Comparison of ENCODE assay signal across 21 cellular contexts in the genomic region with DNA sequence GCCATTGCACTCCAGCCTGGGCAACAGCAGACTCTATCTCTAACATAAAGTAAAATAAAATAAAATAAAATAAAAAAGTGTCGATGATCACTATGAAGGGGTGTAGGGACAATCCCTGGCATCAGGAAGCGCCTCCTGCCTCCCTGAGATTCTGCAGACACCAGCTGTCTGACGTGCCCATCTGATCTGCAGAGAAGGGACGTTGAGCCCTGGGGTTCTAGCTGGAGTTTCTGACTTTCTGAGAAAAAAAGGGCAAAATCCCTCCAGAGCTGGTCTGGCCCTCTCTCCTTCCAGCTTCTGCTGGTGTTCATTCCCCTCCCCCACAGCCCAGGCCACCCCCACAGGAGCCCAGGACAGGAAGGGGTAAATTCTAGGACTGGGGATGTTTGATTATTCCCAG. TPM values are rescaled to one million over a fixed set of nuclear protein-coding genes. Genes with fewer than 3 reads are reported as not detected.
DNase-seq lines count a peak whose midpoint lies in the region; ATAC-seq, FAIRE-seq and TF ChIP-seq lines count a peak whose summit lies in the region.
"Had no signal": no experiment of that assay in that cellular context is flagged by ENCODE, and none has a peak within 500 bp of the region (broad histone marks: within the 10 kb centered on the region; RNA-seq: fewer than 3 reads in every experiment).

No MANE protein-coding gene starts in this region.

- CTCF ChIA-PET in activated naive CD4-positive, alpha-beta T cell treated with anti-CD3 and anti-CD28 coated beads, Interleukin-2, amount 10 ng/mL, durations not matched to agents 7 days and 5 days (lab: Charles Lee): interaction anchor here (0.7 to 6.2 kb wide), 3 partner anchors 11 to 53 kb away, joined by 3 to 51 read pairs (median 3); no protein-coding TSS in a partner anchor

- H3K4me1 Mint-ChIP-seq in activated naive CD4-positive, alpha-beta T cell treated with anti-CD3 and anti-CD28 coated beads, Interleukin-2, amount 10 ng/mL, durations not matched to agents 7 days and 5 days: peaks cover 56% of the 10 kb centered on the region
- peaks cover 41% of the 10 kb centered on the region for H3K4me1 Mint-ChIP-seq in activated naive CD8-positive, alpha-beta T cell treated with anti-CD3 and anti-CD28 coated beads, Interleukin-2, amount 10 ng/mL, durations not matched to agents 7 days and 5 days
- H3K4me1 Mint-ChIP-seq in activated T-helper 1 cell treated with anti-CD3 and anti-CD28 coated beads, Interleukin-12 subunit alpha, Interleukin-12 subunit beta, Interleukin-2, Interleukin-4 antibody, amounts not matched to agents 30 ng/mL and 10 ng/mL and 1 ng/mL, durations not matched to agents 14 hours and 24 hours and 36 hours (ENCODE audit: low read depth): peaks cover 42% of the 10 kb centered on the region

- 64 to 71% methylated on average over 4 of the region's 4 CpGs for WGBS in upper lobe of left lung, 2 donors
- 77 to 85% (median 84%) methylated on average over 4 of the region's 4 CpGs for WGBS in small intestine, 3 donors

- H3K9me3 ChIP-seq in muscle layer of colon (ENCODE audit: low read length) (no peaks in the 10 kb centered on the region), upper lobe of left lung (no peaks in the 10 kb centered on the region), small intestine (ENCODE audit: control insufficient read depth, low read depth) (no peaks in the 10 kb centered on the region)
- H3K9me3 ChIP-seq: Caco-2, MG63, SJCRH30 had no signal

- H3K4me3 Mint-ChIP-seq in activated naive CD4-positive, alpha-beta T cell treated with anti-CD3 and anti-CD28 coated beads, Interleukin-2, amount 10 ng/mL, durations not matched to agents 7 days and 5 days: no peak overlapping the region
- H3K4me3 Mint-ChIP-seq in activated naive CD8-positive, alpha-beta T cell treated with anti-CD3 and anti-CD28 coated beads, Interleukin-2, amount 10 ng/mL, durations not matched to agents 7 days and 5 days: no peak overlapping the region
- H3K4me3 Mint-ChIP-seq in activated T-helper 1 cell treated with anti-CD3 and anti-CD28 coated beads, Interleukin-12 subunit alpha, Interleukin-12 subunit beta, Interleukin-2, Interleukin-4 antibody, amounts not matched to agents 30 ng/mL and 10 ng/mL and 1 ng/mL, durations not matched to agents 14 hours and 24 hours and 36 hours: no peak overlapping the region

- no peak for TF ChIP-seq EP300 in upper lobe of left lung (IDR thresholded peaks at IDR 0.05)

- peaks cover 13% of the 10 kb centered on the region for H3K36me3 Mint-ChIP-seq in activated naive CD4-positive, alpha-beta T cell treated with anti-CD3 and anti-CD28 coated beads, Interleukin-2, amount 10 ng/mL, durations not matched to agents 7 days and 5 days
- peaks cover 16% of the 10 kb centered on the region for H3K36me3 Mint-ChIP-seq in activated naive CD8-positive, alpha-beta T cell treated with anti-CD3 and anti-CD28 coated beads, Interleukin-2, amount 10 ng/mL, durations not matched to agents 7 days and 5 days
- H3K36me3 Mint-ChIP-seq in activated T-helper 1 cell treated with anti-CD3 and anti-CD28 coated beads, Interleukin-12 subunit alpha, Interleukin-12 subunit beta, Interleukin-2, Interleukin-4 antibody, amounts not matched to agents 30 ng/mL and 10 ng/mL and 1 ng/mL, durations not matched to agents 14 hours and 24 hours and 36 hours (ENCODE audit: low read depth): peaks cover 8% of the 10 kb centered on the region
- H3K36me3 Mint-ChIP-seq: type B pancreatic cell had no signal

- H3K27me3 Mint-ChIP-seq in activated naive CD4-positive, alpha-beta T cell treated with anti-CD3 and anti-CD28 coated beads, Interleukin-2, amount 10 ng/mL, durations not matched to agents 7 days and 5 days: no peaks in the 10 kb centered on the region
- no peaks in the 10 kb centered on the region for H3K27me3 Mint-ChIP-seq in activated naive CD8-positive, alpha-beta T cell treated with anti-CD3 and anti-CD28 coated beads, Interleukin-2, amount 10 ng/mL, durations not matched to agents 7 days and 5 days
- no peaks in the 10 kb centered on the region for H3K27me3 Mint-ChIP-seq in activated T-helper 1 cell treated with anti-CD3 and anti-CD28 coated beads, Interleukin-12 subunit alpha, Interleukin-12 subunit beta, Interleukin-2, Interleukin-4 antibody, amounts not matched to agents 30 ng/mL and 10 ng/mL and 1 ng/mL, durations not matched to agents 14 hours and 24 hours and 36 hours (ENCODE audit: insufficient read depth)
- H3K27me3 Mint-ChIP-seq: type B pancreatic cell had no signal

- no peak for TF ChIP-seq CTCF in upper lobe of left lung (IDR thresholded peaks at IDR 0.05)

- H3K27me3 ChIP-seq in muscle layer of colon (ENCODE audit: control insufficient read depth in 1 of 2, insufficient read depth in 2 of 2, low read length in 2 of 2) (no peaks in the 10 kb centered on the region), upper lobe of left lung (no peaks in the 10 kb centered on the region), small intestine (ENCODE audit: control insufficient read depth in 2 of 2, insufficient read depth in 2 of 2, low read length in 2 of 2) (no peaks in the 10 kb centered on the region)
- H3K27me3 ChIP-seq: MG63, SJCRH30 had no signal

- FAIRE-seq in small intestine (lab: Jason Lieb, UNC): no peak
- FAIRE-seq: HTR-8/SVneo, TTC549 had no signal

- peaks cover 49% of the 10 kb centered on the region for H3K4me1 ChIP-seq in muscle layer of colon (ENCODE audit: insufficient read depth, low read length)
- peaks cover 59 to 82% (median 64%) of the 10 kb centered on the region in 4 donors for H3K4me1 ChIP-seq in upper lobe of left lung
- H3K4me1 ChIP-seq in small intestine (ENCODE audit: control insufficient read depth in 2 of 2, insufficient read depth in 1 of 2, low read depth in 1 of 2, low read length in 1 of 2): peaks cover 0 to 8% of the 10 kb centered on the region in 2 donors

- peak overlapping the region in 1 of 2 donors; percentile 23 for H3K4me3 ChIP-seq in muscle layer of colon (ENCODE audit: low read depth in 1 of 2, low read length in 2 of 2)
- no peak overlapping the region for H3K4me3 ChIP-seq in upper lobe of left lung
- no peak overlapping the region for H3K4me3 ChIP-seq in small intestine (ENCODE audit: low read depth in 1 of 2, low read length in 2 of 2)
- H3K4me3 ChIP-seq: MG63, SJCRH30 had no signal

- peak overlapping the region; percentile 52 for H3K27ac ChIP-seq in muscle layer of colon (ENCODE audit: low read depth, low read length)
- H3K27ac ChIP-seq in upper lobe of left lung: peak overlapping the region in 3 of 4 donors; percentile 48 to 92 (median 49)
- H3K27ac ChIP-seq in small intestine (ENCODE audit: low read depth in 1 of 2, low read length in 1 of 2): peak overlapping the region in 1 of 2 donors; percentile 12
- H3K27ac ChIP-seq: SJCRH30 had no signal

- intact Hi-C loops in activated T-helper 1 cell treated with anti-CD3 and anti-CD28 coated beads, Interleukin-12 subunit alpha, Interleukin-12 subunit beta, Interleukin-2, Interleukin-4 antibody, amounts not matched to agents 30 ng/mL and 10 ng/mL and 1 ng/mL, durations not matched to agents 14 hours and 24 hours and 36 hours (cut with micrococcal nuclease): no loop called here

- POLR2A ChIA-PET in activated naive CD8-positive, alpha-beta T cell treated with anti-CD3 and anti-CD28 coated beads, Interleukin-2, amount 10 ng/mL, durations not matched to agents 7 days and 5 days (lab: Charles Lee): interaction anchor here (12.1 kb wide), 1 partner anchor 15 kb away, joined by 747 read pairs; no protein-coding TSS in a partner anchor

- H3K9me3 Mint-ChIP-seq in activated naive CD4-positive, alpha-beta T cell treated with anti-CD3 and anti-CD28 coated beads, Interleukin-2, amount 10 ng/mL, durations not matched to agents 7 days and 5 days: no peaks in the 10 kb centered on the region
- no peaks in the 10 kb centered on the region for H3K9me3 Mint-ChIP-seq in activated naive CD8-positive, alpha-beta T cell treated with anti-CD3 and anti-CD28 coated beads, Interleukin-2, amount 10 ng/mL, durations not matched to agents 7 days and 5 days
- H3K9me3 Mint-ChIP-seq in activated T-helper 1 cell treated with anti-CD3 and anti-CD28 coated beads, Interleukin-12 subunit alpha, Interleukin-12 subunit beta, Interleukin-2, Interleukin-4 antibody, amounts not matched to agents 30 ng/mL and 10 ng/mL and 1 ng/mL, durations not matched to agents 14 hours and 24 hours and 36 hours: no peaks in the 10 kb centered on the region
- H3K9me3 Mint-ChIP-seq: neural crest cell, type B pancreatic cell had no signal

- H3K36me3 ChIP-seq in muscle layer of colon (ENCODE audit: insufficient read depth, low read length) (no peaks in the 10 kb centered on the region), upper lobe of left lung (no peaks in the 10 kb centered on the region), small intestine (ENCODE audit: control insufficient read depth in 2 of 2, insufficient read depth in 2 of 2, low read length in 2 of 2) (no peaks in the 10 kb centered on the region)
- H3K36me3 ChIP-seq: SJCRH30 had no signal

- DNase-seq in activated naive CD4-positive, alpha-beta T cell treated with anti-CD3 and anti-CD28 coated beads, Interleukin-2, amount 10 ng/mL, durations not matched to agents 7 days and 5 days: no peak
- DNase-seq in activated naive CD4-positive, alpha-beta T cell treated with Interleukin-2 at 50 U/mL for 16 hours: no peak
- DNase-seq in activated naive CD8-positive, alpha-beta T cell treated with anti-CD3 and anti-CD28 coated beads, Interleukin-2, amount 10 ng/mL, durations not matched to agents 7 days and 5 days: no peak
- no peak for DNase-seq in upper lobe of left lung
- no peak for DNase-seq in activated T-helper 1 cell treated with anti-CD3 and anti-CD28 coated beads, Interleukin-12 subunit alpha, Interleukin-12 subunit beta, Interleukin-2, Interleukin-4 antibody, amounts not matched to agents 30 ng/mL and 10 ng/mL and 1 ng/mL, durations not matched to agents 14 hours and 24 hours and 36 hours (ENCODE audit: low spot score)
- no peak for DNase-seq in erythroblast (lab: John Stamatoyannopoulos, UW)
- DNase-seq in small intestine: no peak
- DNase-seq: ACHN; activated gamma-delta T cell treated with Interleukin-2 at 50 U/mL for 16 hours; Caco-2; effector CD8-positive, alpha-beta T cell; left ventricle myocardium superior; MG63; NCI-H2029; SJCRH30; stimulated activated CD4-positive, alpha-beta T cell treated with anti-CD3 and anti-CD28 coated beads, Interleukin-2, amount 100 ng/mL, for 24 hours had no signal

- H3K9ac ChIP-seq in muscle layer of colon (ENCODE audit: low read length): no peak overlapping the region

- H3K27ac Mint-ChIP-seq in activated naive CD4-positive, alpha-beta T cell treated with anti-CD3 and anti-CD28 coated beads, Interleukin-2, amount 10 ng/mL, durations not matched to agents 7 days and 5 days: peak overlapping the region; percentile 96
- peak overlapping the region; percentile 57 for H3K27ac Mint-ChIP-seq in activated naive CD8-positive, alpha-beta T cell treated with anti-CD3 and anti-CD28 coated beads, Interleukin-2, amount 10 ng/mL, durations not matched to agents 7 days and 5 days
- H3K27ac Mint-ChIP-seq in activated T-helper 1 cell treated with anti-CD3 and anti-CD28 coated beads, Interleukin-12 subunit alpha, Interleukin-12 subunit beta, Interleukin-2, Interleukin-4 antibody, amounts not matched to agents 30 ng/mL and 10 ng/mL and 1 ng/mL, durations not matched to agents 14 hours and 24 hours and 36 hours: no peak overlapping the region

- TF ChIP-seq POLR2A in upper lobe of left lung (IDR thresholded peaks at IDR 0.05) (no peak), erythroblast (IDR thresholded peaks at IDR 0.05; ENCODE audit: low read length) (no peak)

- ATAC-seq in activated naive CD8-positive, alpha-beta T cell treated with anti-CD3 and anti-CD28 coated beads, Interleukin-2, amount 10 ng/mL, durations not matched to agents 7 days and 5 days (ENCODE audit: low read depth): no peak
- no peak for ATAC-seq in upper lobe of left lung (ENCODE audit: low FRiP score in 2 of 2)
- ATAC-seq: left ventricle myocardium superior had no signal

RNA-seq across cellular contexts. Expression of a gene that starts 2.4 kb away (rescaled TPM):
- total RNA-seq in activated naive CD8-positive, alpha-beta T cell treated with anti-CD3 and anti-CD28 coated beads, Interleukin-2, amount 10 ng/mL, durations not matched to agents 7 days and 5 days: 100 to 1,000 TPM; 304 to 315 TPM
- total RNA-seq in upper lobe of left lung: 100 to 1,000 TPM; 123 to 259 (median 227) TPM
- total RNA-seq in activated T-helper 1 cell treated with anti-CD3 and anti-CD28 coated beads, Interleukin-12 subunit alpha, Interleukin-12 subunit beta, Interleukin-2, Interleukin-4 antibody, amounts not matched to agents 30 ng/mL and 10 ng/mL and 1 ng/mL, durations not matched to agents 14 hours and 24 hours and 36 hours: 219 and 226 TPM in 2 replicates
- polyA plus RNA-seq in small intestine: 10 to 100 TPM; 13.6 to 51.6 (median 15.7) TPM

RNA-seq across cellular contexts. Expression of a gene that starts 40.3 kb away (rescaled TPM):
- total RNA-seq in activated naive CD8-positive, alpha-beta T cell treated with anti-CD3 and anti-CD28 coated beads, Interleukin-2, amount 10 ng/mL, durations not matched to agents 7 days and 5 days: 100 to 1,000 TPM; 192 to 202 TPM
- 100 to 1,000 TPM in 2 of 6 donors, 10 to 100 TPM in 4; 47.6 to 189 (median 86.0) TPM for total RNA-seq in upper lobe of left lung
- total RNA-seq in activated T-helper 1 cell treated with anti-CD3 and anti-CD28 coated beads, Interleukin-12 subunit alpha, Interleukin-12 subunit beta, Interleukin-2, Interleukin-4 antibody, amounts not matched to agents 30 ng/mL and 10 ng/mL and 1 ng/mL, durations not matched to agents 14 hours and 24 hours and 36 hours: 273 and 287 TPM in 2 replicates
- polyA plus RNA-seq in small intestine: 100 to 1,000 TPM; 110 to 139 (median 139) TPM

RNA-seq across cellular contexts. Expression of a gene that starts 54.2 kb away (rescaled TPM):
- 100 to 1,000 TPM; 244 to 265 TPM for total RNA-seq in activated naive CD8-positive, alpha-beta T cell treated with anti-CD3 and anti-CD28 coated beads, Interleukin-2, amount 10 ng/mL, durations not matched to agents 7 days and 5 days
- total RNA-seq in upper lobe of left lung: 100 to 1,000 TPM in 5 of 6 donors, 10 to 100 TPM in 1; 95.2 to 278 (median 200) TPM
- total RNA-seq in activated T-helper 1 cell treated with anti-CD3 and anti-CD28 coated beads, Interleukin-12 subunit alpha, Interleukin-12 subunit beta, Interleukin-2, Interleukin-4 antibody, amounts not matched to agents 30 ng/mL and 10 ng/mL and 1 ng/mL, durations not matched to agents 14 hours and 24 hours and 36 hours: 151 and 180 TPM in 2 replicates
- polyA plus RNA-seq in small intestine: 10 to 100 TPM in 2 of 3 donors, 1 to 10 TPM in 1; 8.9 to 35.0 (median 27.8) TPM
